ENCODE assay signal across 8 cellular contexts in the genomic region with DNA sequence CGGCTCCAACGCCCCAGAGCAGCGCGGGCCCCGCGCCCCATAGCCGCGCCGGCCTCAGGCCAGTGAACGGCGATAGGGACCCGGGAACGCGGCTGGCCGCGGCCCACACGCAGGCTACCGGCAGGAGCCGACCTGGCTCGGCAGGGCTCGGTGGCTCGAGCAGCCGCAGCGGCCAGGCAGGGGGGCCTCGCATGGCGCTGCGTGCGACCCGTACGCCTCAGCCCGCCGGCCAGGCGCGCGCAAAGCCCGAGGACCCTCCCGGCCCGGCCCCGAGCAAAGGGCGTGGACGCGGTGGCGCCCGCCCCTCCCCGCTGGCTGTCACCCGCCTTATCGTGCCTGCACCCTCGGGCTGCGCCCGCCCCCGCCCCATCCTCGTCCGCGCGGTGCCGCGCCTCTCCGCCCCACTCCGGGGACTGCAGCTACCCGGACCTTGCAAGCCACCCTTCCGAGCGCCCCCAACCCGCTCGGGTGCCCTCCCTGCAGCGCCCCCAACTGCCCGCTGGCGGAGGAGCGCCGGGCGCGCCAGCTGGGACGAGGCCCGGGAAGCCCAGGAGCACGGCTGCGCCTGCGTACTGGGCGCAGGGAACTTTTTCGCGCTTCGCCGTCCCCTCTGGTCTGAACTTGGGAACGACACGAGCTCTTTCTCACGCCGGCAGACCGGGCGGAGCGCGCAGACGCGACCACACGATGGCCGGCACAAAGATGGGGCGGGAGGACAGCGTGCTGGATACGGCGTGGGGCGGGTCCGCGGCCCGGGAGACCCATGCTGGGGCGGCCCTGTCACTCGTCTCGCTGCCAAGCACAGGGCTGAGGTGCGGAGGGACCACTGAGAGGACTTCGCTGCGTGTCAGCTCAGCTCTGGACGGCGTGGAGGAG. TPM values are rescaled to one million over a fixed set of nuclear protein-coding genes. Genes with fewer than 3 reads are reported as not detected.
A peak's percentile ranks its signal among the peaks of the same experiment; 100 is the strongest.
DNase-seq lines count a peak whose midpoint lies in the region; ATAC-seq and TF ChIP-seq lines count a peak whose summit lies in the region.

A gene (minus strand): TSS at position 248 of the 876 bp plus-strand sequence. CDS start 55 bp downstream, at position 193.

- H3K4me3 ChIP-seq in epithelial cell of esophagus (ENCODE audit: low read length) (peak within 1 kb of the TSS; percentile 72), mucosa of descending colon (peak within 1 kb of the TSS; percentile 80)

- no peaks in the 10 kb centered on the region for H3K9me3 ChIP-seq in mucosa of descending colon

- ATAC-seq in GM21526 (IDR thresholded peaks at IDR 0.05; ENCODE audit: low FRiP score, unreplicated experiment) (peak; percentile 82), mucosa of descending colon (peak; percentile 94)

- no peaks in the 10 kb centered on the region for H3K36me3 ChIP-seq in mucosa of descending colon (ENCODE audit: low read depth)

- TF ChIP-seq CTCF in epithelial cell of esophagus (IDR thresholded peaks at IDR 0.05; ENCODE audit: insufficient read depth, low read depth, low read length, missing control alignments) (peak; percentile 44), mucosa of descending colon (IDR thresholded peaks at IDR 0.05) (peak; percentile 85)

- peak; percentile 98 for DNase-seq in DMS153 (lab: John Stamatoyannopoulos, UW)
- peak; percentile 97 for DNase-seq in HuH-7.5 (ENCODE audit: low spot score)
- DNase-seq in OCI-M1 (lab: John Stamatoyannopoulos, UW), result peak; percentile 99
- DNase-seq in activated T-cell treated with anti-CD3 and anti-CD28 coated beads for 24 hours (ENCODE audit: low read depth), result peak; percentile 88
- DNase-seq in epithelial cell of esophagus (ENCODE audit: low read depth), result peak; percentile 98
- peak; percentile 97 to 98 (median 97) for DNase-seq in mucosa of descending colon
- peak; percentile 87 for DNase-seq in stimulated activated CD8-positive, alpha-beta memory T cell treated with anti-CD3 and anti-CD28 coated beads, Interleukin-4, amount 100 ng/mL, for 24 hours (ENCODE audit: low read depth)

- intact Hi-C loops in mucosa of descending colon (cut with DNase I, micrococcal nuclease), result loop anchor here in 1 of 2 donors (10.0 kb wide), 1 partner anchor 66 kb away; a partner anchor contains a TSS

- H3K4me1 ChIP-seq in mucosa of descending colon (ENCODE audit: low read depth), result peaks cover 12% of the 10 kb centered on the region

RNA-seq across cellular contexts. Expression of the gene that starts here (rescaled TPM):
- 10 to 100 TPM; 19.6 to 25.9 (median 22.3) TPM for total RNA-seq in mucosa of descending colon

Comparison
In these comparisons a context has a peak if more than half of its experiments do, and no peak if none do; other contexts are left out.
1. Peak in every context shown above with its lines: DNase-seq, ATAC-seq and H3K4me3 ChIP-seq.